Comparison of ENCODE assay signal across 8 cellular contexts in genomic region chr5:149448831-149449714, GRCh38.
DNase-seq lines count a peak whose midpoint lies in the region; ATAC-seq, FAIRE-seq and TF ChIP-seq lines count a peak whose summit lies in the region.

No MANE protein-coding gene starts in this region.

- H3K4me1 ChIP-seq in H1 (replicated peaks in 1 of 4; ENCODE audit: control insufficient read depth in 3 of 4, insufficient read depth in 4 of 4, low read length in 3 of 4) (peaks cover 0 to 19% (median 8%) of the 10 kb centered on the region in 4 experiments; a peak in 6 of 7 replicates), prostate gland (replicated peaks) (peaks cover 7% of the 10 kb centered on the region)

- no peak overlapping the region; the same call in 1 of the 2 replicates for H4K8ac ChIP-seq in H1 (ENCODE audit: extremely low read depth, insufficient read depth, low read length)

- peak overlapping the region; percentile 6; the same call in 1 of the 2 replicates for H2BK12ac ChIP-seq in H1 (ENCODE audit: low read depth, low read length)

- H3K27ac ChIP-seq in H1 (ENCODE audit: low read depth, low read length) (no peak overlapping the region), prostate gland (peak overlapping the region; percentile 71)

- H3K27me3 ChIP-seq in H1 (replicated peaks in 1 of 4; ENCODE audit: control insufficient read depth in 3 of 4, extremely low read depth in 1 of 4, insufficient read depth in 3 of 4, low read length in 3 of 4) = no peaks in the 10 kb centered on the region
- H3K27me3 ChIP-seq in prostate gland (replicated peaks; ENCODE audit: insufficient read depth) = no peaks in the 10 kb centered on the region

- 0 out of 2 replicates have a peak overlapping the region, but pooled peaks have one; percentile 25 for H2BK15ac ChIP-seq in H1 (ENCODE audit: low read length)

- no peak overlapping the region for H2AK5ac ChIP-seq in H1 (ENCODE audit: low read depth, low read length)

- no peak overlapping the region for H2BK5ac ChIP-seq in H1 (ENCODE audit: low read depth, low read length)

- POLR2A ChIA-PET in H1 (lab: Charles Lee; ENCODE audit: partially characterized antibody) = interaction anchor here (1.2 to 2.0 kb wide), 4 partner anchors 42 to 102 kb away, joined by 4 to 7 read pairs (median 6); partner anchors contain the start of gene CSNK1A1

- H4K5ac ChIP-seq in H1 (ENCODE audit: insufficient read length, low read depth, low read length) = no peak overlapping the region

- H3K23ac ChIP-seq in H1 (ENCODE audit: insufficient read length) = no peak overlapping the region

- WGBS in H1 (ENCODE audit: extremely low coverage in 1 of 2, insufficient coverage in 1 of 2, insufficient read length in 1 of 2, insufficient replicate concordance in 2 of 2, low coverage in 1 of 2, low lambda C conversion rate in 2 of 2, missing lambda C conversion rate in 1 of 2), 2 experiments = 73% methylated on average over 7 of the region's 7 CpGs; no CpG with 5 or more reads in 1 of the 2 experiments
- 79% methylated on average over 7 of the region's 7 CpGs for WGBS in prostate gland

- peak; percentile 62 to 69 for TF ChIP-seq RAD21 in H1 (IDR thresholded peaks at IDR 0.05 in 1 of 2, conservative IDR thresholded peaks at IDR 0.05 in 1 of 2; ENCODE audit: low read depth in 2 of 2, low read length in 2 of 2)

- no peak overlapping the region for H2BK20ac ChIP-seq in H1 (ENCODE audit: low read length)

- CTCF ChIA-PET in H1 (lab: Charles Lee; ENCODE audit: partially characterized antibody) = interaction anchor here (0.6 to 22.4 kb wide), 19 partner anchors 9 to 327 kb away, joined by 3 to 1310 read pairs (median 3); partner anchors contain the start of genes CSNK1A1, IL17B and PCYOX1L

- H2BK120ac ChIP-seq in H1 (replicated peaks; ENCODE audit: low read depth, low read length) = no peak overlapping the region

- H3K27ac Mint-ChIP-seq in stimulated activated memory B cell treated with anti-CD40 and anti-IgM and Interleukin-4, amounts not matched to agents 10 μg/mL and 1 μg/mL and 100 μg/mL, for 72 hours = no peak overlapping the region

- no peak overlapping the region for H3K56ac ChIP-seq in H1 (replicated peaks; ENCODE audit: insufficient read length, low read depth, low read length)

- H3K4me3 ChIP-seq in GM12865 (ENCODE audit: low read depth, low read length) (no peak overlapping the region), H1 (ENCODE audit: extremely low read depth in 1 of 4, insufficient read depth in 2 of 4, low read depth in 3 of 4, low read length in 4 of 4) (no peak overlapping the region), prostate gland (no peak overlapping the region)

- H3K4me1 Mint-ChIP-seq in stimulated activated memory B cell treated with anti-CD40 and anti-IgM and Interleukin-4, amounts not matched to agents 10 μg/mL and 1 μg/mL and 100 μg/mL, for 72 hours = no peaks in the 10 kb centered on the region

- no peaks in the 10 kb centered on the region for H3K79me2 ChIP-seq in H1 (ENCODE audit: control insufficient read depth in 1 of 2, insufficient read depth in 2 of 2, low read length in 2 of 2)

- H3K23me2 ChIP-seq in H1 (ENCODE audit: low read depth, low read length) = 0 out of 2 replicates have a peak, but pooled peaks cover 2% of the 10 kb centered on the region

- intact Hi-C loops in prostate gland (cut with DNase I) = no loop called here

- no peak overlapping the region for H3K4me2 ChIP-seq in H1 (ENCODE audit: insufficient read depth in 1 of 2, low read depth in 2 of 2, low read length in 2 of 2)

- FAIRE-seq in H1 (lab: Jason Lieb, UNC) = no peak

- no peak for ATAC-seq in GM18519 (IDR thresholded peaks at IDR 0.05; ENCODE audit: low FRiP score, unreplicated experiment)
- no peak for ATAC-seq in omental fat pad (ENCODE audit: low FRiP score)
- no peak for ATAC-seq in stimulated activated memory B cell treated with anti-CD40 and anti-IgM and Interleukin-4, amounts not matched to agents 10 μg/mL and 1 μg/mL and 100 μg/mL, for 72 hours

- TF ChIP-seq CTCF in GM12865 (IDR thresholded peaks at IDR 0.05; ENCODE audit: insufficient read depth, low read depth, low read length, missing control alignments) (peak; percentile 23), H1 (IDR thresholded peaks at IDR 0.05; ENCODE audit: control extremely low read depth in 1 of 3, insufficient read depth in 1 of 3, low read depth in 1 of 3, low read length in 3 of 3) (peak; percentile 17 to 67 (median 45); a peak in 3 of 4 replicates), prostate gland (IDR thresholded peaks at IDR 0.05) (peak in 3 of 4 experiments; percentile 21 to 43 (median 38)), omental fat pad (IDR thresholded peaks at IDR 0.05) (no peak)

- peak overlapping the region; percentile 78; the same call in 1 of the 2 replicates for H2AFZ ChIP-seq in H1 (ENCODE audit: low read length)

- no peak overlapping the region for H3K9ac ChIP-seq in H1 (replicated peaks in 1 of 4; ENCODE audit: extremely low read depth in 1 of 4, low read depth in 3 of 4, low read length in 3 of 4)

- no peak overlapping the region for H4K91ac ChIP-seq in H1 (replicated peaks; ENCODE audit: insufficient read length, low read length)

- peaks cover 3% of the 10 kb centered on the region for H3K9me3 Mint-ChIP-seq in stimulated activated memory B cell treated with anti-CD40 and anti-IgM and Interleukin-4, amounts not matched to agents 10 μg/mL and 1 μg/mL and 100 μg/mL, for 72 hours

- H3K14ac ChIP-seq in H1 (ENCODE audit: insufficient read length) = no peak overlapping the region

- no peak for DNase-seq in GM12865 (ENCODE audit: low read depth)
- peak; percentile 65 for DNase-seq in NCI-H69 (lab: John Stamatoyannopoulos, UW)
- no peak for DNase-seq in H1 (ENCODE audit: low read depth in 1 of 2, low spot score in 2 of 2)
- DNase-seq in prostate gland (ENCODE audit: low spot score) = no peak
- no peak for DNase-seq in omental fat pad (ENCODE audit: low spot score)
- no peak for DNase-seq in SKM-1 (lab: John Stamatoyannopoulos, UW; ENCODE audit: unreplicated experiment)

- no peak overlapping the region for H3K4ac ChIP-seq in H1 (replicated peaks; ENCODE audit: insufficient read length, low read depth, low read length)

- TF ChIP-seq EP300 in H1 (IDR thresholded peaks at IDR 0.05; ENCODE audit: borderline replicate concordance in 1 of 2, low read depth in 2 of 2, low read length in 2 of 2) = no peak

- TF ChIP-seq POLR2A in H1 (IDR thresholded peaks at IDR 0.05; ENCODE audit: control extremely low read depth in 1 of 2, low read depth in 2 of 2, low read length in 2 of 2) (no peak), prostate gland (IDR thresholded peaks at IDR 0.05) (no peak)

- H3K79me1 ChIP-seq in H1 (ENCODE audit: low read depth, low read length) = no peaks in the 10 kb centered on the region

- H4K20me1 ChIP-seq in H1 (replicated peaks in 1 of 2; ENCODE audit: control insufficient read depth in 1 of 2, insufficient read depth in 2 of 2, low read length in 2 of 2) = no peaks in the 10 kb centered on the region

- H3K9me3 ChIP-seq in H1 (ENCODE audit: insufficient read depth in 2 of 2, low read depth in 1 of 2, low read length in 1 of 2) (no peaks in the 10 kb centered on the region), prostate gland (no peaks in the 10 kb centered on the region)

- H3K36me3 Mint-ChIP-seq in stimulated activated memory B cell treated with anti-CD40 and anti-IgM and Interleukin-4, amounts not matched to agents 10 μg/mL and 1 μg/mL and 100 μg/mL, for 72 hours = no peaks in the 10 kb centered on the region

- no peak overlapping the region for H3K4me3 Mint-ChIP-seq in stimulated activated memory B cell treated with anti-CD40 and anti-IgM and Interleukin-4, amounts not matched to agents 10 μg/mL and 1 μg/mL and 100 μg/mL, for 72 hours

- no peaks in the 10 kb centered on the region for H3K27me3 Mint-ChIP-seq in stimulated activated memory B cell treated with anti-CD40 and anti-IgM and Interleukin-4, amounts not matched to agents 10 μg/mL and 1 μg/mL and 100 μg/mL, for 72 hours

- H3K18ac ChIP-seq in H1 (ENCODE audit: extremely low read depth, low read length) = no peak overlapping the region

- H3K36me3 ChIP-seq in H1 (ENCODE audit: control insufficient read depth in 2 of 4, insufficient read depth in 4 of 4, low read length in 3 of 4) (no peaks in the 10 kb centered on the region), prostate gland (no peaks in the 10 kb centered on the region)

TF ChIP-seq in H1, 55 proteins besides CTCF, POLR2A, EP300 and RAD21:
- TF ChIP-seq ASH2L (IDR thresholded peaks at IDR 0.05; ENCODE audit: low read length) = no peak
- peak; percentile 78 for TF ChIP-seq YY1 (IDR thresholded peaks at IDR 0.05; ENCODE audit: low read depth, low read length)
- no peak for TF ChIP-seq RBBP5 (IDR thresholded peaks at IDR 0.05; ENCODE audit: borderline replicate concordance, low read depth, low read length)
- TF ChIP-seq KDM4A (IDR thresholded peaks at IDR 0.05; ENCODE audit: low read depth, low read length, severe bottlenecking) = no peak
- TF ChIP-seq TAF1 (IDR thresholded peaks at IDR 0.05; ENCODE audit: low read depth, low read length) = no peak
- no peak for TF ChIP-seq TEAD4 (IDR thresholded peaks at IDR 0.05; ENCODE audit: low read depth, low read length)
- no peak for TF ChIP-seq HDAC6 (IDR thresholded peaks at IDR 0.05; ENCODE audit: low read depth, low read length)
- no peak for TF ChIP-seq SIX5 (IDR thresholded peaks at IDR 0.05; ENCODE audit: low read depth, low read length)
- TF ChIP-seq EZH2 (IDR thresholded peaks at IDR 0.05; ENCODE audit: low read depth, low read length, severe bottlenecking) = no peak

Comparison
In these comparisons a context has a peak if more than half of its experiments do, and no peak if none do; other contexts are left out.
1. CTCF ChIP-seq: peak in GM12865 (single experiment), H1 (3 of 3) and prostate gland (3 of 4); none in omental fat pad (0 of 3).